ENCODE assay signal across 9 cellular contexts in genomic region chr17:42113293-42114069, GRCh38. TPM values are rescaled to one million over a fixed set of nuclear protein-coding genes. Genes with fewer than 3 reads are reported as not detected.
DNase-seq lines count a peak whose midpoint lies in the region; ATAC-seq, FAIRE-seq and TF ChIP-seq lines count a peak whose summit lies in the region.
"Had no signal": no experiment of that assay in that cellular context is flagged by ENCODE, and none has a peak within 500 bp of the region (broad histone marks: within the 10 kb centered on the region; RNA-seq: fewer than 3 reads in every experiment).

No MANE protein-coding gene starts in this region.

- no peak for DNase-seq in T-helper 2 cell treated with Interferon-gamma antibody and Interleukin-4, amounts not matched to agents 5 μg/mL and 100 μg/mL, for 36 hours (ENCODE audit: low spot score)
- no peak for DNase-seq in T-helper 2 cell
- DNase-seq in activated T-helper 1 cell treated with anti-CD3 and anti-CD28 coated beads, Interleukin-12 subunit alpha, Interleukin-12 subunit beta, Interleukin-2, Interleukin-4 antibody, amounts not matched to agents 30 ng/mL and 10 ng/mL and 1 ng/mL, durations not matched to agents 14 hours and 24 hours and 36 hours (ENCODE audit: low spot score) = no peak
- peak in 1 of 2 donors; percentile 69 for DNase-seq in left lung
- no peak for DNase-seq in suprapubic skin (ENCODE audit: low spot score in 2 of 2)
- no peak for DNase-seq in frontal cortex (ENCODE audit: low spot score in 2 of 2)
- no peak for DNase-seq in activated T-cell treated with anti-CD3 and anti-CD28 coated beads for 4 hours
- DNase-seq: SHP77 had no signal

- TF ChIP-seq EP300 in suprapubic skin (IDR thresholded peaks at IDR 0.05) = no peak

- FAIRE-seq in frontal cortex (lab: Jason Lieb, UNC) = no peak

- ATAC-seq in left lung (no peak), HG03025 (IDR thresholded peaks at IDR 0.05; ENCODE audit: low FRiP score, unreplicated experiment) (no peak)

- TF ChIP-seq CTCF in left lung (IDR thresholded peaks at IDR 0.05) (no peak), suprapubic skin (IDR thresholded peaks at IDR 0.05) (no peak)

- no peaks in the 10 kb centered on the region for H3K9me3 Mint-ChIP-seq in T-helper 2 cell treated with Interferon-gamma antibody and Interleukin-4, amounts not matched to agents 5 μg/mL and 100 μg/mL, for 36 hours
- H3K9me3 Mint-ChIP-seq in activated T-helper 1 cell treated with anti-CD3 and anti-CD28 coated beads, Interleukin-12 subunit alpha, Interleukin-12 subunit beta, Interleukin-2, Interleukin-4 antibody, amounts not matched to agents 30 ng/mL and 10 ng/mL and 1 ng/mL, durations not matched to agents 14 hours and 24 hours and 36 hours = no peaks in the 10 kb centered on the region

- no peaks in the 10 kb centered on the region for H3K9me3 ChIP-seq in left lung
- no peaks in the 10 kb centered on the region for H3K9me3 ChIP-seq in suprapubic skin

- no peak for TF ChIP-seq POLR2A in suprapubic skin (IDR thresholded peaks at IDR 0.05)

- H3K36me3 Mint-ChIP-seq in T-helper 2 cell treated with Interferon-gamma antibody and Interleukin-4, amounts not matched to agents 5 μg/mL and 100 μg/mL, for 36 hours (ENCODE audit: low read depth) = peaks cover 34% of the 10 kb centered on the region
- H3K36me3 Mint-ChIP-seq in activated T-helper 1 cell treated with anti-CD3 and anti-CD28 coated beads, Interleukin-12 subunit alpha, Interleukin-12 subunit beta, Interleukin-2, Interleukin-4 antibody, amounts not matched to agents 30 ng/mL and 10 ng/mL and 1 ng/mL, durations not matched to agents 14 hours and 24 hours and 36 hours (ENCODE audit: low read depth) = peaks cover 41% of the 10 kb centered on the region

- no peak overlapping the region for H3K4me3 Mint-ChIP-seq in T-helper 2 cell treated with Interferon-gamma antibody and Interleukin-4, amounts not matched to agents 5 μg/mL and 100 μg/mL, for 36 hours
- no peak overlapping the region for H3K4me3 Mint-ChIP-seq in activated T-helper 1 cell treated with anti-CD3 and anti-CD28 coated beads, Interleukin-12 subunit alpha, Interleukin-12 subunit beta, Interleukin-2, Interleukin-4 antibody, amounts not matched to agents 30 ng/mL and 10 ng/mL and 1 ng/mL, durations not matched to agents 14 hours and 24 hours and 36 hours

- H3K4me3 ChIP-seq in left lung (no peak overlapping the region), suprapubic skin (no peak overlapping the region)

- peaks cover 13 to 27% of the 10 kb centered on the region in 2 donors for H3K4me1 ChIP-seq in left lung
- peaks cover 32% of the 10 kb centered on the region for H3K4me1 ChIP-seq in suprapubic skin

- H3K27me3 ChIP-seq in left lung (no peaks in the 10 kb centered on the region), suprapubic skin (no peaks in the 10 kb centered on the region)

- H3K36me3 ChIP-seq in left lung = peaks cover 0 to 40% of the 10 kb centered on the region in 2 donors
- H3K36me3 ChIP-seq in suprapubic skin = peaks cover 7% of the 10 kb centered on the region

- H3K27ac Mint-ChIP-seq in T-helper 2 cell treated with Interferon-gamma antibody and Interleukin-4, amounts not matched to agents 5 μg/mL and 100 μg/mL, for 36 hours = peak overlapping the region; percentile 98
- peak overlapping the region; percentile 86 for H3K27ac Mint-ChIP-seq in activated T-helper 1 cell treated with anti-CD3 and anti-CD28 coated beads, Interleukin-12 subunit alpha, Interleukin-12 subunit beta, Interleukin-2, Interleukin-4 antibody, amounts not matched to agents 30 ng/mL and 10 ng/mL and 1 ng/mL, durations not matched to agents 14 hours and 24 hours and 36 hours

- H3K27ac ChIP-seq in left lung (peak overlapping the region; percentile 90 to 91), suprapubic skin (peak overlapping the region; percentile 92)

- H3K27me3 Mint-ChIP-seq in T-helper 2 cell treated with Interferon-gamma antibody and Interleukin-4, amounts not matched to agents 5 μg/mL and 100 μg/mL, for 36 hours (ENCODE audit: low read depth) = no peaks in the 10 kb centered on the region
- H3K27me3 Mint-ChIP-seq in activated T-helper 1 cell treated with anti-CD3 and anti-CD28 coated beads, Interleukin-12 subunit alpha, Interleukin-12 subunit beta, Interleukin-2, Interleukin-4 antibody, amounts not matched to agents 30 ng/mL and 10 ng/mL and 1 ng/mL, durations not matched to agents 14 hours and 24 hours and 36 hours (ENCODE audit: insufficient read depth) = no peaks in the 10 kb centered on the region

- intact Hi-C loops in activated T-helper 1 cell treated with anti-CD3 and anti-CD28 coated beads, Interleukin-12 subunit alpha, Interleukin-12 subunit beta, Interleukin-2, Interleukin-4 antibody, amounts not matched to agents 30 ng/mL and 10 ng/mL and 1 ng/mL, durations not matched to agents 14 hours and 24 hours and 36 hours (cut with micrococcal nuclease) = loop anchor here (2.0 kb wide), 1 partner anchor 195 kb away; the partner anchor contains the start of gene ACLY
- intact Hi-C loops in left lung (cut with DNase I) = loop anchor here in 1 of 2 donors (10.0 kb wide), 1 partner anchor 89 kb away; the partner anchor contains the start of gene NKIRAS2

- WGBS in suprapubic skin = 88% methylated on average over 23 of the region's 28 CpGs

- H3K4me1 Mint-ChIP-seq in T-helper 2 cell treated with Interferon-gamma antibody and Interleukin-4, amounts not matched to agents 5 μg/mL and 100 μg/mL, for 36 hours (ENCODE audit: low read depth) = peaks cover 34% of the 10 kb centered on the region
- H3K4me1 Mint-ChIP-seq in activated T-helper 1 cell treated with anti-CD3 and anti-CD28 coated beads, Interleukin-12 subunit alpha, Interleukin-12 subunit beta, Interleukin-2, Interleukin-4 antibody, amounts not matched to agents 30 ng/mL and 10 ng/mL and 1 ng/mL, durations not matched to agents 14 hours and 24 hours and 36 hours (ENCODE audit: low read depth) = peaks cover 45% of the 10 kb centered on the region

RNA-seq across cellular contexts. Expression of gene DHX58, which starts 1.0 kb away (rescaled TPM):
- total RNA-seq in activated T-helper 1 cell treated with anti-CD3 and anti-CD28 coated beads, Interleukin-12 subunit alpha, Interleukin-12 subunit beta, Interleukin-2, Interleukin-4 antibody, amounts not matched to agents 30 ng/mL and 10 ng/mL and 1 ng/mL, durations not matched to agents 14 hours and 24 hours and 36 hours = 26.9 and 28.4 TPM in 2 replicates
- total RNA-seq in left lung = 10 to 100 TPM; 21.6 TPM
- total RNA-seq in suprapubic skin = 10 to 100 TPM in 3 of 4 donors, 1 to 10 TPM in 1; 8.2 to 14.2 (median 11.9) TPM
- 0.82 TPM for total RNA-seq in frontal cortex

RNA-seq across cellular contexts. Expression of gene KAT2A, which starts 7.7 kb away (rescaled TPM):
- 70.8 and 76.9 TPM in 2 replicates for total RNA-seq in activated T-helper 1 cell treated with anti-CD3 and anti-CD28 coated beads, Interleukin-12 subunit alpha, Interleukin-12 subunit beta, Interleukin-2, Interleukin-4 antibody, amounts not matched to agents 30 ng/mL and 10 ng/mL and 1 ng/mL, durations not matched to agents 14 hours and 24 hours and 36 hours
- 10 to 100 TPM; 39.9 to 46.8 TPM for total RNA-seq in left lung
- total RNA-seq in suprapubic skin = 100 to 1,000 TPM in 1 of 4 donors, 10 to 100 TPM in 3; 36.3 to 107 (median 57.1) TPM
- 10.2 TPM for total RNA-seq in frontal cortex

RNA-seq across cellular contexts. Expression of gene HSPB9, which starts 9.1 kb away (rescaled TPM):
- 0.10 TPM in 1 of 2 replicates, not detected in the other for total RNA-seq in activated T-helper 1 cell treated with anti-CD3 and anti-CD28 coated beads, Interleukin-12 subunit alpha, Interleukin-12 subunit beta, Interleukin-2, Interleukin-4 antibody, amounts not matched to agents 30 ng/mL and 10 ng/mL and 1 ng/mL, durations not matched to agents 14 hours and 24 hours and 36 hours
- not detected for total RNA-seq in left lung
- under 1 TPM in 2 of 4 donors, not detected in 2; 0.31 to 0.48 TPM for total RNA-seq in suprapubic skin
- total RNA-seq in frontal cortex = under 0.01 TPM

RNA-seq across cellular contexts. Expression of gene ZNF385C, which starts 15.2 kb away (rescaled TPM):
- total RNA-seq in activated T-helper 1 cell treated with anti-CD3 and anti-CD28 coated beads, Interleukin-12 subunit alpha, Interleukin-12 subunit beta, Interleukin-2, Interleukin-4 antibody, amounts not matched to agents 30 ng/mL and 10 ng/mL and 1 ng/mL, durations not matched to agents 14 hours and 24 hours and 36 hours = 0.10 TPM in 1 of 2 replicates, not detected in the other
- under 1 TPM; 0.31 to 0.50 TPM for total RNA-seq in left lung
- total RNA-seq in suprapubic skin = 1 to 10 TPM in 1 of 4 donors, under 1 TPM in 3; 0.47 to 1.9 (median 0.68) TPM
- total RNA-seq in frontal cortex = 0.41 TPM

RNA-seq across cellular contexts. Expression of gene RAB5C, which starts 41.3 kb away (rescaled TPM):
- total RNA-seq in activated T-helper 1 cell treated with anti-CD3 and anti-CD28 coated beads, Interleukin-12 subunit alpha, Interleukin-12 subunit beta, Interleukin-2, Interleukin-4 antibody, amounts not matched to agents 30 ng/mL and 10 ng/mL and 1 ng/mL, durations not matched to agents 14 hours and 24 hours and 36 hours = 73.3 and 80.0 TPM in 2 replicates
- 100 to 1,000 TPM; 139 to 188 TPM for total RNA-seq in left lung
- 100 to 1,000 TPM in 1 of 4 donors, 10 to 100 TPM in 3; 94.4 to 105 (median 96.8) TPM for total RNA-seq in suprapubic skin
- total RNA-seq in frontal cortex = 39.1 TPM
